In the genomic region with DNA sequence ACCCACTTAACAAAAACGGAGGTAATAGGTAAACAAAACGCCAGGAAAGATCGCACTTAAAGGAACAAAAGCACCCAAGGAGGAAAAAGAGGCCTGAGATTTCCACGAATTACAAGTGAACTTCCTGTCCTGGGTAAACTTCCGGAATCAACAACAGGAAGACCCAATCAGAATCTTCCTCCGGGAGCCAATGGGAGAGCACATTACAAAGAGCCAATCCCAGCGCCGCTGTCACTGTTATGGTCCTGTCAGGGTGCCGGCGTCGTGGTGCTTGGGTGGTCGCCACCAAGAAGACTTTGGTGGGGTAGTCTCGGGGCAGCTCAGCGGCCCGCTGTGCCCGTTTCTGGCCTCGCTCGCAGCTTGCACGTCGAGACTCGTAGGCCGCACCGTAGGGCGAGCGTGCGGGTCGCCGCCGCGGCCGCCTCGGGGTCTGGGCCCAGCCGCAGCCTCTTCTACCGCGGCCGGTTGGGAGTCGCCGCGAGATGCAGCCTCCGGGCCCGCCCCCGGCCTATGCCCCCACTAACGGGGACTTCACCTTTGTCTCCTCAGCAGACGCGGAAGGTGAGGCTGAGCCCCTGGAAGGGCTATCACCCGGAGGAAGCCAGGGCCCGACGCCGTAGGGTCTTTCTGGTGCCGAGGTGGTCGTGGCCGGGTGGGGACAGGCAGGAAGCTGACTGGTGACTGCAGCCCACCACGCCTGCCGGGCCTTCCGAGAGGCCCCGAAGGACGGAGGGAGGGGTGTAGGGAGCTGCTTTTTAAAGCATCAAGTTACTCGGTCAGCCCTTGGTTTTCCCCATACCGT, we compare ENCODE assay signal across 8 cellular contexts. TPM values are rescaled to one million over a fixed set of nuclear protein-coding genes. Genes with fewer than 3 reads are reported as not detected.
DNase-seq lines count a peak whose midpoint lies in the region; ATAC-seq, FAIRE-seq and TF ChIP-seq lines count a peak whose summit lies in the region.

YIPF4 (plus strand) TSS at position 231 of the 802 bp plus-strand sequence; CDS start at position 483, 252 bp downstream.

- TF ChIP-seq CTCF in VCaP (conservative IDR thresholded peaks at IDR 0.05) (no peak), breast epithelium (IDR thresholded peaks at IDR 0.05) (no peak)

- peak within 1 kb of the TSS; percentile 65 for H3K27ac ChIP-seq in ACC112 (ENCODE audit: low read depth, low read length)
- peak within 1 kb of the TSS; percentile 83 for H3K27ac ChIP-seq in VCaP
- peak within 1 kb of the TSS; percentile 92 to 93 for H3K27ac ChIP-seq in breast epithelium
- peak within 1 kb of the TSS; percentile 68 to 71 for H3K27ac ChIP-seq in small intestine (ENCODE audit: low read depth in 1 of 2, low read length in 1 of 2)

- intact Hi-C loops in breast epithelium (cut with DNase I; ENCODE audit: low total_unique reads), result no loop called here

- TF ChIP-seq POLR2A in breast epithelium (IDR thresholded peaks at IDR 0.05), result peak; percentile 12

- H3K4me3 ChIP-seq in ACC112 (ENCODE audit: low read depth, low read length) (peak within 1 kb of the TSS; percentile 93), breast epithelium (peak within 1 kb of the TSS; percentile 97 to 100 (median 99)), small intestine (ENCODE audit: low read depth in 1 of 2, low read length in 2 of 2) (peak within 1 kb of the TSS; percentile 74 to 100)

- H3K36me3 ChIP-seq in ACC112 (ENCODE audit: insufficient read depth, low read length) (no peaks in the 10 kb centered on the region), breast epithelium (no peaks in the 10 kb centered on the region), small intestine (ENCODE audit: control insufficient read depth in 2 of 2, insufficient read depth in 2 of 2, low read length in 2 of 2) (no peaks in the 10 kb centered on the region)

- peak; percentile 99 for ATAC-seq in GM18870 (IDR thresholded peaks at IDR 0.05; ENCODE audit: unreplicated experiment)
- peak; percentile 99 for ATAC-seq in HG03135 (IDR thresholded peaks at IDR 0.05; ENCODE audit: unreplicated experiment)

- H3K79me2 ChIP-seq in ACC112 (ENCODE audit: control insufficient read depth, insufficient read depth, low read length, unreplicated experiment), result peaks cover 37% of the 10 kb centered on the region

- no peaks in the 10 kb centered on the region for H3K9me3 ChIP-seq in breast epithelium
- H3K9me3 ChIP-seq in small intestine (ENCODE audit: control insufficient read depth, low read depth), result no peaks in the 10 kb centered on the region

- WGBS in small intestine, 3 donors, result 0% methylated on average over 57 to 59 of the region's 59 CpGs

- no peaks in the 10 kb centered on the region for H3K27me3 ChIP-seq in ACC112 (ENCODE audit: insufficient read depth, low read length)
- peaks cover 0 to 4% of the 10 kb centered on the region in 2 donors for H3K27me3 ChIP-seq in breast epithelium
- no peaks in the 10 kb centered on the region for H3K27me3 ChIP-seq in small intestine (ENCODE audit: control insufficient read depth in 2 of 2, insufficient read depth in 2 of 2, low read length in 2 of 2)

- DNase-seq in NCI-H2196 treated with DMSO at 0.1 percent for 48 hours (lab: John Stamatoyannopoulos, UW; ENCODE audit: unreplicated experiment) (peak; percentile 81), breast epithelium (ENCODE audit: low spot score in 2 of 2) (peak; percentile 80 to 87), iPS-NIHi11 (ENCODE audit: low spot score) (peak; percentile 99), small intestine (peak; percentile 94)

- H3K4me1 ChIP-seq in ACC112 (ENCODE audit: control insufficient read depth, insufficient read depth, low read length, unreplicated experiment), result no peaks in the 10 kb centered on the region
- no peaks in the 10 kb centered on the region for H3K4me1 ChIP-seq in breast epithelium
- H3K4me1 ChIP-seq in small intestine (ENCODE audit: control insufficient read depth in 2 of 2, insufficient read depth in 1 of 2, low read depth in 1 of 2, low read length in 1 of 2), result peaks cover 0 to 5% of the 10 kb centered on the region in 2 donors

- H2AFZ ChIP-seq in ACC112 (ENCODE audit: low read length, unreplicated experiment), result peak within 1 kb of the TSS; percentile 100

- FAIRE-seq in small intestine (lab: Jason Lieb, UNC), result no peak

RNA-seq across cellular contexts. Expression of gene YIPF4, which starts in this region (rescaled TPM):
- total RNA-seq in breast epithelium, result 10 to 100 TPM; 14.7 to 44.5 (median 16.8) TPM
- polyA plus RNA-seq in small intestine, result 10 to 100 TPM; 10.3 to 15.2 (median 11.4) TPM

Comparison
In these comparisons a context has a peak if more than half of its experiments do, and no peak if none do; other contexts are left out.
1. Peak in every context shown above with its lines: DNase-seq, ATAC-seq, H3K4me3 ChIP-seq and H3K27ac ChIP-seq.